Comparison of ENCODE assay signal across 1 cellular context in the genomic region with DNA sequence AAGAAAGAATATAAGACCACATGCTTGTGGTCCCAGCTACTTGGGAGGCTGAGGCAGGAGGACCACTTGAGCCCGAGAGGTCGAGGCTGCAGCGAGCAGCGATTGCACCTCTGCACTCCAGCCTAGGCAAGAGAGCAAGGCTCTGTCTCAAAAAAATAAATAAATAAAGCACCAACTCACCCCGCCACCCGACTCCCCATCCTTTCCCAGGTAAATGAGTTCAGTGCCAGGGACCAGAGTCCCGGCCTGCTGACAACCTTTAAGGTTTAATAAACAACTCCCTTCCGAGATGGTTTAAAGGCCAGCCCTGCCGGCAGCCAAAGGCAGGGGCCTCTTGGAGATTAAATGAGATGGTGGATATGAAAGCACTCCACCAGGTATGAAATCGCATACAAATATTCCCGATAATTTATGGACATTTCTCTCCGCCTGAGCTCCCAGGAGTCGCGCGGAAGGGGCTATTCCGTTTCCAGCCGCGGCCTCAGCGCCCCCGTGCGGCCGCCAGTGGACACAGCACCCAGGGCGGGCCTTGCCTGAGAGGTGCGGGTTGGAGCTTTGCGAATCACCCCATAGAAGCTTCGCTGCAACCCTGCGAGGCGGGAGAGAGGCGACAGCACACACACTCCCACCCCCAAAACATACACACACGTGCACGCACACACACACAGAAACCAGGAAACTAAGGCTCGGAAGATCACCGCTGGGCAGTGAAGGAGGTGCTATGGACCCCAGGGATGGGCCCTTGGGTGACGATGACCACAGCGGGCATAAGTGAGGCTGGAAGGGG.
A peak's percentile ranks its signal among the peaks of the same experiment; 100 is the strongest.
TF ChIP-seq lines count a peak whose summit lies in the region.

No MANE protein-coding gene starts in this region.

TF ChIP-seq in HEK293, 187 proteins besides CTCF, POLR2A, EP300 and RAD21 (continued from another document):
- TF ChIP-seq, protein P1, sequence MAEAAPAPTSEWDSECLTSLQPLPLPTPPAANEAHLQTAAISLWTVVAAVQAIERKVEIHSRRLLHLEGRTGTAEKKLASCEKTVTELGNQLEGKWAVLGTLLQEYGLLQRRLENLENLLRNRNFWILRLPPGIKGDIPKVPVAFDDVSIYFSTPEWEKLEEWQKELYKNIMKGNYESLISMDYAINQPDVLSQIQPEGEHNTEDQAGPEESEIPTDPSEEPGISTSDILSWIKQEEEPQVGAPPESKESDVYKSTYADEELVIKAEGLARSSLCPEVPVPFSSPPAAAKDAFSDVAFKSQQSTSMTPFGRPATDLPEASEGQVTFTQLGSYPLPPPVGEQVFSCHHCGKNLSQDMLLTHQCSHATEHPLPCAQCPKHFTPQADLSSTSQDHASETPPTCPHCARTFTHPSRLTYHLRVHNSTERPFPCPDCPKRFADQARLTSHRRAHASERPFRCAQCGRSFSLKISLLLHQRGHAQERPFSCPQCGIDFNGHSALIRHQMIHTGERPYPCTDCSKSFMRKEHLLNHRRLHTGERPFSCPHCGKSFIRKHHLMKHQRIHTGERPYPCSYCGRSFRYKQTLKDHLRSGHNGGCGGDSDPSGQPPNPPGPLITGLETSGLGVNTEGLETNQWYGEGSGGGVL (tag by site-specific recombination; IDR thresholded peaks at IDR 0.05), result no peak; the same call in 1 of the 2 replicates
- TF ChIP-seq ZNF521 (tag by site-specific recombination; IDR thresholded peaks at IDR 0.05), result no peak
- TF ChIP-seq, protein P2, sequence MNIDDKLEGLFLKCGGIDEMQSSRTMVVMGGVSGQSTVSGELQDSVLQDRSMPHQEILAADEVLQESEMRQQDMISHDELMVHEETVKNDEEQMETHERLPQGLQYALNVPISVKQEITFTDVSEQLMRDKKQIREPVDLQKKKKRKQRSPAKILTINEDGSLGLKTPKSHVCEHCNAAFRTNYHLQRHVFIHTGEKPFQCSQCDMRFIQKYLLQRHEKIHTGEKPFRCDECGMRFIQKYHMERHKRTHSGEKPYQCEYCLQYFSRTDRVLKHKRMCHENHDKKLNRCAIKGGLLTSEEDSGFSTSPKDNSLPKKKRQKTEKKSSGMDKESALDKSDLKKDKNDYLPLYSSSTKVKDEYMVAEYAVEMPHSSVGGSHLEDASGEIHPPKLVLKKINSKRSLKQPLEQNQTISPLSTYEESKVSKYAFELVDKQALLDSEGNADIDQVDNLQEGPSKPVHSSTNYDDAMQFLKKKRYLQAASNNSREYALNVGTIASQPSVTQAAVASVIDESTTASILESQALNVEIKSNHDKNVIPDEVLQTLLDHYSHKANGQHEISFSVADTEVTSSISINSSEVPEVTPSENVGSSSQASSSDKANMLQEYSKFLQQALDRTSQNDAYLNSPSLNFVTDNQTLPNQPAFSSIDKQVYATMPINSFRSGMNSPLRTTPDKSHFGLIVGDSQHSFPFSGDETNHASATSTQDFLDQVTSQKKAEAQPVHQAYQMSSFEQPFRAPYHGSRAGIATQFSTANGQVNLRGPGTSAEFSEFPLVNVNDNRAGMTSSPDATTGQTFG (tag by site-specific recombination; IDR thresholded peaks at IDR 0.05; ENCODE audit: borderline replicate concordance), result no peak
- TF ChIP-seq, protein P3, sequence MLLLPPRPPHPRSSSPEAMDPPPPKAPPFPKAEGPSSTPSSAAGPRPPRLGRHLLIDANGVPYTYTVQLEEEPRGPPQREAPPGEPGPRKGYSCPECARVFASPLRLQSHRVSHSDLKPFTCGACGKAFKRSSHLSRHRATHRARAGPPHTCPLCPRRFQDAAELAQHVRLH (tag by site-specific recombination; IDR thresholded peaks at IDR 0.05), result no peak
- no peak for TF ChIP-seq ZNF555 (tag by site-specific recombination; conservative IDR thresholded peaks at IDR 0.05)
- TF ChIP-seq, protein P4, sequence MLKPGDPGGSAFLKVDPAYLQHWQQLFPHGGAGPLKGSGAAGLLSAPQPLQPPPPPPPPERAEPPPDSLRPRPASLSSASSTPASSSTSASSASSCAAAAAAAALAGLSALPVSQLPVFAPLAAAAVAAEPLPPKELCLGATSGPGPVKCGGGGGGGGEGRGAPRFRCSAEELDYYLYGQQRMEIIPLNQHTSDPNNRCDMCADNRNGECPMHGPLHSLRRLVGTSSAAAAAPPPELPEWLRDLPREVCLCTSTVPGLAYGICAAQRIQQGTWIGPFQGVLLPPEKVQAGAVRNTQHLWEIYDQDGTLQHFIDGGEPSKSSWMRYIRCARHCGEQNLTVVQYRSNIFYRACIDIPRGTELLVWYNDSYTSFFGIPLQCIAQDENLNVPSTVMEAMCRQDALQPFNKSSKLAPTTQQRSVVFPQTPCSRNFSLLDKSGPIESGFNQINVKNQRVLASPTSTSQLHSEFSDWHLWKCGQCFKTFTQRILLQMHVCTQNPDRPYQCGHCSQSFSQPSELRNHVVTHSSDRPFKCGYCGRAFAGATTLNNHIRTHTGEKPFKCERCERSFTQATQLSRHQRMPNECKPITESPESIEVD (tag by site-specific recombination; IDR thresholded peaks at IDR 0.05), result no peak
- TF ChIP-seq ZNF660 (tag by site-specific recombination; IDR thresholded peaks at IDR 0.05), result peak; percentile 51; the same call in 1 of the 2 replicates
- TF ChIP-seq, protein P5, sequence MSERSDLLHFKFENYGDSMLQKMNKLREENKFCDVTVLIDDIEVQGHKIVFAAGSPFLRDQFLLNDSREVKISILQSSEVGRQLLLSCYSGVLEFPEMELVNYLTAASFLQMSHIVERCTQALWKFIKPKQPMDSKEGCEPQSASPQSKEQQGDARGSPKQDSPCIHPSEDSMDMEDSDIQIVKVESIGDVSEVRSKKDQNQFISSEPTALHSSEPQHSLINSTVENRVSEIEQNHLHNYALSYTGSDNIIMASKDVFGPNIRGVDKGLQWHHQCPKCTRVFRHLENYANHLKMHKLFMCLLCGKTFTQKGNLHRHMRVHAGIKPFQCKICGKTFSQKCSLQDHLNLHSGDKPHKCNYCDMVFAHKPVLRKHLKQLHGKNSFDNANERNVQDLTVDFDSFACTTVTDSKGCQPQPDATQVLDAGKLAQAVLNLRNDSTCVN (tag by site-specific recombination; optimal IDR thresholded peaks at IDR 0.05), result peak; percentile 14
- TF ChIP-seq GLIS2 (tag by site-specific recombination; IDR thresholded peaks at IDR 0.05), result peak; percentile 43; the same call in 1 of the 2 replicates
- no peak for TF ChIP-seq RBAK (tag by site-specific recombination; IDR thresholded peaks at IDR 0.05)
TF ChIP-seq in HEK293: peak in this region for 8.
